In the genomic region with DNA sequence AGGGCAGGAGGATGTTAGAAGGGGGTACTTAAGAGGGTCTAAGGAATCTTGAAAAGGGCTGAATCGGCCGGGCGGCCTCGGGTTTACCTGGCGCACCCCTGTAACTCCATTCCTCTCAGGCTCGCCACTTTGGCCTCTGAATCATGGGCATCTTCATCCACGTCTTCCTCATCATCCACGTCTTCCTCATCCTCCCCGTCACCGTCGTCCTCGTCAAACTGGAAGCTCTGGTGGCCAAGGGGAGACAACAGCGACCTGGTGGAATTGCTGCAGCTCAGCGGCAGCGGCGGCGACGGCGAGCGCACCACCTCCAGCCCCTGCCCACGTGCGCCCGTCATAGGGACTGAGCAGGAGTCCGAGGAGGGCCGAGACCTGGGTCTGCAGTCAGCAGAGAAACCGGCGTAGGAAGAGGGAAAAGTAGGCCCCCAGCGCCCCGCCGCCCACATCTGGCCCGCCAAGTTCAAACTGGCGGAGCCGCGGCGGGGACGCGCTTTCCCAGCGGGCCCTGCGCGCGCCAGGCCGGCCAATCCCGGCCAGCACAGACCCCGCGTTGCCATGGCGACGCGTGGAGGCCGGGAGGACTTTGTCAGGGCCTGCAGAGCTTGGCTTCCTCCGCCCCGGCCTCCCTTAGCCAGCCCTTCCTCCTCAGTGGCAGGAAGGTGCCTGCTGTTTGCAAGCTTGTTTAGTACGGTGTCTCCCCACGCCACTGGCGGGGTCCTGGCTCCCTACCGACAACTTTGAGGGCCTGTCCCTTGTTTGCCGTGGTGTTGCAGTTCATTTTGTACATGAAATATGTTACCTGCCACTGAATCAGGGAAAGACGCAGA, we compare ENCODE assay signal across 8 cellular contexts. TPM values are rescaled to one million over a fixed set of nuclear protein-coding genes. Genes with fewer than 3 reads are reported as not detected.
DNase-seq lines count a peak whose midpoint lies in the region; ATAC-seq and TF ChIP-seq lines count a peak whose summit lies in the region.

A gene with protein sequence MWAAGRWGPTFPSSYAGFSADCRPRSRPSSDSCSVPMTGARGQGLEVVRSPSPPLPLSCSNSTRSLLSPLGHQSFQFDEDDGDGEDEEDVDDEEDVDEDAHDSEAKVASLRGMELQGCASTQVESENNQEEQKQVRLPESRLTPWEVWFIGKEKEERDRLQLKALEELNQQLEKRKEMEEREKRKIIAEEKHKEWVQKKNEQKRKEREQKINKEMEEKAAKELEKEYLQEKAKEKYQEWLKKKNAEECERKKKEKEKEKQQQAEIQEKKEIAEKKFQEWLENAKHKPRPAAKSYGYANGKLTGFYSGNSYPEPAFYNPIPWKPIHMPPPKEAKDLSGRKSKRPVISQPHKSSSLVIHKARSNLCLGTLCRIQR (minus strand): TSS at position 467 of the 827 bp plus-strand sequence. CDS start 21 bp downstream, at position 446.

- H3K36me3 Mint-ChIP-seq in T-cell = no peaks in the 10 kb centered on the region

- peak within 1 kb of the TSS; percentile 91 for H3K27ac Mint-ChIP-seq in T-cell

- H3K4me1 ChIP-seq in adrenal gland (replicated peaks in 1 of 2) (peaks cover 0 to 17% of the 10 kb centered on the region in 2 donors), heart right ventricle (peaks cover 0 to 24% (median 12%) of the 10 kb centered on the region in 9 donors), upper lobe of left lung (peaks cover 6 to 18% (median 10%) of the 10 kb centered on the region in 4 donors)

- H3K27ac ChIP-seq in adrenal gland = peak within 1 kb of the TSS in 2 of 5 donors; percentile 23 to 70
- peak within 1 kb of the TSS in 7 of 10 donors; percentile 3 to 76 (median 34) for H3K27ac ChIP-seq in heart right ventricle
- peak within 1 kb of the TSS in 2 of 4 donors; percentile 2 to 33 for H3K27ac ChIP-seq in upper lobe of left lung

- 0 to 1% (median 0%) methylated on average over 31 to 57 of the region's 57 CpGs for WGBS in adrenal gland, 4 donors
- 1% methylated on average over 57 of the region's 57 CpGs for WGBS in heart right ventricle, 2 donors
- 2% methylated on average over 37 to 40 of the region's 57 CpGs for WGBS in upper lobe of left lung, 2 donors

- DNase-seq in NCI-H1436 treated with DMSO at 0.1 percent for 48 hours (lab: John Stamatoyannopoulos, UW) (peak; percentile 10), T-cell (peak; percentile 71 to 91 (median 82)), adrenal gland (peak; percentile 90 to 95 (median 92)), heart right ventricle (peak; percentile 88 to 93), posterior cingulate gyrus (peak; percentile 69 to 98 (median 84)), upper lobe of left lung (peak; percentile 91 to 96)

- H3K4me3 ChIP-seq in adrenal gland = peak within 1 kb of the TSS; percentile 46 to 96 (median 64)
- H3K4me3 ChIP-seq in heart right ventricle = peak within 1 kb of the TSS; percentile 51 to 93 (median 75)
- H3K4me3 ChIP-seq in upper lobe of left lung = peak within 1 kb of the TSS; percentile 67 to 95 (median 80)

- no peaks in the 10 kb centered on the region for H3K9me3 Mint-ChIP-seq in T-cell

- H3K9me3 ChIP-seq in adrenal gland (replicated peaks in 1 of 3) (no peaks in the 10 kb centered on the region), heart right ventricle (no peaks in the 10 kb centered on the region), upper lobe of left lung (no peaks in the 10 kb centered on the region)

- no peak for TF ChIP-seq EP300 in upper lobe of left lung (IDR thresholded peaks at IDR 0.05)

- no peak for TF ChIP-seq CTCF in adrenal gland (IDR thresholded peaks at IDR 0.05)
- TF ChIP-seq CTCF in heart right ventricle (IDR thresholded peaks at IDR 0.05) = peak in 1 of 9 donors; percentile 20
- no peak for TF ChIP-seq CTCF in upper lobe of left lung (IDR thresholded peaks at IDR 0.05)

- peak; percentile 53 for TF ChIP-seq POLR2A in GM15510 (IDR thresholded peaks at IDR 0.05; ENCODE audit: borderline replicate concordance, extremely low read depth, insufficient read length)
- peak in 1 of 2 donors; percentile 38 for TF ChIP-seq POLR2A in adrenal gland (IDR thresholded peaks at IDR 0.05)
- TF ChIP-seq POLR2A in upper lobe of left lung (IDR thresholded peaks at IDR 0.05) = peak in 1 of 4 donors; percentile 43

- peak; percentile 99 for ATAC-seq in HG02870 (IDR thresholded peaks at IDR 0.05; ENCODE audit: unreplicated experiment)
- ATAC-seq in T-cell (replicated peaks in 1 of 4) = peak; percentile 97 to 99 (median 99)
- peak; percentile 99 to 100 (median 100) for ATAC-seq in heart right ventricle
- peak; percentile 97 to 99 for ATAC-seq in upper lobe of left lung (ENCODE audit: low FRiP score in 2 of 2)

- intact Hi-C loops in adrenal gland (cut with DNase I) = loop anchor here in 1 of 2 donors (10.0 kb wide), 1 partner anchor 178 kb away; no protein-coding TSS in a partner anchor
- intact Hi-C loops in heart right ventricle (cut with DNase I) = loop anchor here in 7 of 10 donors (5.0 to 10.0 kb wide), 4 partner anchors 112 to 168 kb away; a partner anchor contains a TSS
- intact Hi-C loops in posterior cingulate gyrus (cut with DNase I) = loop anchor here (5.0 kb wide), 1 partner anchor 109 kb away; a partner anchor contains a TSS

- CTCF ChIA-PET in T-cell (lab: Charles Lee) = interaction anchor here in 1 of 2 donors (0.5 kb wide), 1 partner anchor 133 kb away, joined by 3 read pairs; no protein-coding TSS in a partner anchor

- peak within 1 kb of the TSS; percentile 91 to 93 (median 91) for H3K4me3 Mint-ChIP-seq in T-cell

- H3K27me3 ChIP-seq in adrenal gland = no peaks in the 10 kb centered on the region
- H3K27me3 ChIP-seq in heart right ventricle = no peaks in the 10 kb centered on the region
- H3K27me3 ChIP-seq in upper lobe of left lung = no peaks in the 10 kb centered on the region

- H3K36me3 ChIP-seq in adrenal gland (replicated peaks in 1 of 2) = peaks cover 0 to 4% of the 10 kb centered on the region in 2 donors
- peaks cover 0 to 11% (median 0%) of the 10 kb centered on the region in 9 donors for H3K36me3 ChIP-seq in heart right ventricle
- H3K36me3 ChIP-seq in upper lobe of left lung = peaks cover 0 to 3% (median 0%) of the 10 kb centered on the region in 4 donors

- peaks cover 24 to 37% (median 33%) of the 10 kb centered on the region in 3 donors for H3K4me1 Mint-ChIP-seq in T-cell

- POLR2A ChIA-PET in T-cell (lab: Charles Lee) = interaction anchor here in 1 of 2 donors (0.6 kb wide), 1 partner anchor 123 kb away, joined by 3 read pairs; no protein-coding TSS in a partner anchor

- H3K27me3 Mint-ChIP-seq in T-cell = peaks cover 0 to 5% of the 10 kb centered on the region in 2 donors

RNA-seq across cellular contexts. Expression of the gene that starts here (rescaled TPM):
- total RNA-seq in T-cell (1 to 10 TPM; 1.4 to 4.2 (median 2.8) TPM), adrenal gland (10 to 100 TPM in 1 of 8 donors, 1 to 10 TPM in 7; 2.5 to 10.6 (median 4.4) TPM), heart right ventricle (10 to 100 TPM in 1 of 10 donors, 1 to 10 TPM in 9; 1.1 to 10.7 (median 3.3) TPM), upper lobe of left lung (1 to 10 TPM in 4 of 6 donors, under 1 TPM in 1, not detected in 1; 1.00 to 6.4 (median 1.6) TPM)
- polyA plus RNA-seq in adrenal gland (10 to 100 TPM; 10.0 to 16.6 (median 13.0) TPM), heart right ventricle (1 to 10 TPM; 2.8 to 3.8 TPM)

Comparison
In these comparisons a context has a peak if more than half of its experiments do, and no peak if none do; other contexts are left out.
1. DNase-seq: peak in every context shown above with its lines; median percentile 94 in upper lobe of left lung; 92 in adrenal gland; 90 in heart right ventricle; 84 in posterior cingulate gyrus; 82 in T-cell; 10 in NCI-H1436 treated with DMSO at 0.1 percent for 48 hours.